7 cellular contexts compared by ENCODE assay signal in genomic region chr6:148828047-148828446, GRCh38.
"Had no signal": no experiment of that assay in that cellular context is flagged by ENCODE, and none has a peak within 500 bp of the region (broad histone marks: within the 10 kb centered on the region; RNA-seq: fewer than 3 reads in every experiment).

No MANE protein-coding gene starts in this region.

- DNase-seq: GOT3, H7, H9, HCEC 1CT had no signal

- H3K4me3 ChIP-seq: GM23248, GM23338, HAP-1 had no signal

- H2AFZ ChIP-seq: GM23248, GM23338 had no signal

- H3K9me3 ChIP-seq: HAP-1 had no signal

- H3K9ac ChIP-seq: GM23248 had no signal

- H3K4me2 ChIP-seq: GM23338 had no signal
